Comparison of ENCODE assay signal across 8 cellular contexts in the genomic region with DNA sequence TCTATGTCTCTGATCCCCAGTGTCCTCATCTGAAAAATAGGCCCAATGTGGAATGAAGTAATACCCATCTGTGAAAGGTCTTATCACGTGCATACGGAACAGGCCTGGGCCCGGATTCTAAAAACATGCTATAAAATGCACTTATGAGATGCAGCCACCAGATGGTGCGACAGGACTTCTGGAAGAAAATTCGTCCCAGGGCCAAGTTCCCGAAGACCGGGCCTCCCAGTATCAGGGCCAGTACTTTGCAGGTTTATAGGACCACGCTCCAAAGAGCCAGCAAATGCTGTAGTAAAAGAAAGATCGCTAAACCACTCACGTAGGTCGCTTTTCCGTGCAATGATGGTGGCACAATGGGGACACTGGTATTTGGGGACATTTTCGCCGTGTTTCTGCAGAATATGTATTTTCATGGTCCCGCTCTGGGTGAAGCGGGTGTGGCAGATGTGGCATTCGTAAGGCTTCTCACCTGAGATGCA. TPM values are rescaled to one million over a fixed set of nuclear protein-coding genes. Genes with fewer than 3 reads are reported as not detected.
DNase-seq lines count a peak whose midpoint lies in the region; ATAC-seq and TF ChIP-seq lines count a peak whose summit lies in the region.

No MANE protein-coding gene starts in this region.

- in situ Hi-C loops in brain microvascular endothelial cell (cut with HindIII; ENCODE audit: low pct_ligation_motif_present, low sequenced_read_pairs): no loop called here

- ATAC-seq in HG03196 (IDR thresholded peaks at IDR 0.05; ENCODE audit: unreplicated experiment): no peak

- H3K9ac ChIP-seq in NT2/D1 (ENCODE audit: insufficient read length, low read depth): peak overlapping the region; percentile 1

- no peaks in the 10 kb centered on the region for H3K9me3 ChIP-seq in NT2/D1 (ENCODE audit: insufficient read depth, low read length)

- H3K27ac ChIP-seq in brain microvascular endothelial cell: no peak overlapping the region

- TF ChIP-seq CTCF in GM20000 (IDR thresholded peaks at IDR 0.05; ENCODE audit: extremely low read depth, missing control alignments) (peak; percentile 52), brain microvascular endothelial cell (IDR thresholded peaks at IDR 0.05; ENCODE audit: low read depth, low read length, missing control alignments) (peak; percentile 84)

- H3K36me3 ChIP-seq in NT2/D1 (ENCODE audit: insufficient read depth, insufficient read length, low read length): no peaks in the 10 kb centered on the region
- no peaks in the 10 kb centered on the region for H3K36me3 ChIP-seq in brain microvascular endothelial cell (replicated peaks)

- H3K4me3 ChIP-seq in NT2/D1 (ENCODE audit: insufficient read length, low read depth) (no peak overlapping the region), brain microvascular endothelial cell (ENCODE audit: low read depth, low read length) (no peak overlapping the region)

- H3K27me3 ChIP-seq in NT2/D1 (ENCODE audit: insufficient read depth, insufficient read length) (no peaks in the 10 kb centered on the region), brain microvascular endothelial cell (replicated peaks) (no peaks in the 10 kb centered on the region)

- DNase-seq in Ammon's horn (ENCODE audit: low spot score): peak; percentile 83
- DNase-seq in GM20000 (ENCODE audit: low spot score): peak; percentile 65
- peak; percentile 76 for DNase-seq in NT2/D1 (ENCODE audit: low read depth, low spot score)
- peak; percentile 62 for DNase-seq in brain microvascular endothelial cell
- DNase-seq in iPS DF 4.7 (ENCODE audit: extremely low read depth, low spot score): peak; percentile 53
- peak; percentile 44 for DNase-seq in smooth muscle cell of the brain vasculature (ENCODE audit: low read depth, low spot score)
- no peak for DNase-seq in mesenteric fat pad (ENCODE audit: low spot score)

- H3K4me1 ChIP-seq in NT2/D1 (ENCODE audit: insufficient read depth, insufficient read length): no peaks in the 10 kb centered on the region

RNA-seq across cellular contexts. Expression of a gene that starts 10.6 kb away (rescaled TPM):
- 0.16 TPM for total RNA-seq in mesenteric fat pad

RNA-seq across cellular contexts. Expression of a gene that starts 46.6 kb away (rescaled TPM):
- total RNA-seq in mesenteric fat pad: 331 TPM
